Comparison of ENCODE assay signal across 10 cellular contexts in genomic region chr5:177094224-177095087, GRCh38. TPM values are rescaled to one million over a fixed set of nuclear protein-coding genes. Genes with fewer than 3 reads are reported as not detected.
DNase-seq lines count a peak whose midpoint lies in the region; ATAC-seq and TF ChIP-seq lines count a peak whose summit lies in the region.
"Had no signal": no experiment of that assay in that cellular context is flagged by ENCODE, and none has a peak within 500 bp of the region (broad histone marks: within the 10 kb centered on the region; RNA-seq: fewer than 3 reads in every experiment).

No MANE protein-coding gene starts in this region.

- peak overlapping the region in 3 of 5 donors; percentile 46 to 88 (median 59) for H3K27ac ChIP-seq in adrenal gland
- H3K27ac ChIP-seq in left ventricle myocardium inferior (replicated peaks): peak overlapping the region; percentile 77

- H3K27me3 Mint-ChIP-seq in activated naive CD8-positive, alpha-beta T cell treated with anti-CD3 and anti-CD28 coated beads, Interleukin-2, amount 50 U/mL, for 24 hours: peaks cover 4% of the 10 kb centered on the region

- no peaks in the 10 kb centered on the region for H3K9me3 ChIP-seq in adrenal gland (replicated peaks in 1 of 3)
- H3K9me3 ChIP-seq in left ventricle myocardium inferior (replicated peaks): no peaks in the 10 kb centered on the region

- H3K4me3 ChIP-seq in adrenal gland: no peak overlapping the region
- H3K4me3 ChIP-seq in left ventricle myocardium inferior: no peak overlapping the region

- intact Hi-C loops in adrenal gland (cut with DNase I) (loop anchor here in 1 of 2 donors (10.0 kb wide), 1 partner anchor 440 kb away; no protein-coding TSS in a partner anchor), left ventricle myocardium inferior (cut with micrococcal nuclease) (no loop called here)

- H3K4me1 ChIP-seq in adrenal gland (replicated peaks in 1 of 2) (peaks cover 24 to 37% of the 10 kb centered on the region in 2 donors), left ventricle myocardium inferior (peaks cover 36% of the 10 kb centered on the region)

- WGBS in adrenal gland, 4 donors: 35 to 66% (median 45%) methylated on average over 9 to 12 of the region's 12 CpGs

- DNase-seq in GM04504 (ENCODE audit: low read depth) (peak; percentile 44), adrenal gland (peak; percentile 63 to 89 (median 86)), left ventricle myocardium inferior (peak; percentile 90), retina (peak; percentile 49), HUDEP-2 (lab: John Stamatoyannopoulos, UW; ENCODE audit: unreplicated experiment in 76 of 76) (no peak)
- no peak for DNase-seq in activated naive CD8-positive, alpha-beta T cell treated with anti-CD3 and anti-CD28 coated beads, Interleukin-2, amount 50 U/mL, for 24 hours
- no peak for DNase-seq in activated CD8-positive, alpha-beta memory T cell treated with anti-CD3 and anti-CD28 coated beads, Interleukin-2, amount 50 U/mL, for 4 hours
- DNase-seq: activated T-cell treated with anti-CD3 and anti-CD28 coated beads, Interleukin-2, amount 50 U/mL, for 1 hour; NK-92 treated with Interleukin-12 subunit alpha and Interleukin-12 subunit beta, amount 100 ng/mL, for 24 hours had no signal

- no peaks in the 10 kb centered on the region for H3K9me3 Mint-ChIP-seq in activated naive CD8-positive, alpha-beta T cell treated with anti-CD3 and anti-CD28 coated beads, Interleukin-2, amount 50 U/mL, for 24 hours

- H3K4me1 Mint-ChIP-seq in activated naive CD8-positive, alpha-beta T cell treated with anti-CD3 and anti-CD28 coated beads, Interleukin-2, amount 50 U/mL, for 24 hours: no peaks in the 10 kb centered on the region

- H3K36me3 Mint-ChIP-seq in activated naive CD8-positive, alpha-beta T cell treated with anti-CD3 and anti-CD28 coated beads, Interleukin-2, amount 50 U/mL, for 24 hours (ENCODE audit: low read depth): no peaks in the 10 kb centered on the region

- TF ChIP-seq CTCF in adrenal gland (IDR thresholded peaks at IDR 0.05) (no peak), left ventricle myocardium inferior (IDR thresholded peaks at IDR 0.05; ENCODE audit: borderline replicate concordance) (no peak)

- H3K4me3 Mint-ChIP-seq in activated naive CD8-positive, alpha-beta T cell treated with anti-CD3 and anti-CD28 coated beads, Interleukin-2, amount 50 U/mL, for 24 hours: no peak overlapping the region

- no peak overlapping the region for H3K27ac Mint-ChIP-seq in activated naive CD8-positive, alpha-beta T cell treated with anti-CD3 and anti-CD28 coated beads, Interleukin-2, amount 50 U/mL, for 24 hours

- H3K27me3 ChIP-seq in adrenal gland (no peaks in the 10 kb centered on the region), left ventricle myocardium inferior (ENCODE audit: low read depth) (peaks cover 21% of the 10 kb centered on the region)

- no peak for ATAC-seq in activated naive CD8-positive, alpha-beta T cell treated with anti-CD3 and anti-CD28 coated beads, Interleukin-2, amount 50 U/mL, for 24 hours
- no peak for ATAC-seq in GM19023 (IDR thresholded peaks at IDR 0.05; ENCODE audit: unreplicated experiment)

- H3K36me3 ChIP-seq in adrenal gland (replicated peaks in 1 of 2) (no peaks in the 10 kb centered on the region), left ventricle myocardium inferior (no peaks in the 10 kb centered on the region)

- TF ChIP-seq POLR2A in adrenal gland (IDR thresholded peaks at IDR 0.05): no peak

RNA-seq across cellular contexts. Expression of gene FGFR4, which starts 7.7 kb away (rescaled TPM):
- total RNA-seq in adrenal gland (10 to 100 TPM; 16.3 to 89.5 (median 29.9) TPM), left ventricle myocardium inferior (0.93 TPM)
- polyA plus RNA-seq in adrenal gland: 10 to 100 TPM; 12.3 to 14.6 (median 12.5) TPM

RNA-seq across cellular contexts. Expression of gene NSD1, which starts 39.1 kb away (rescaled TPM):
- 10 to 100 TPM; 21.3 to 64.8 (median 48.8) TPM for total RNA-seq in adrenal gland
- 10 to 100 TPM in 2 of 3 donors, 1 to 10 TPM in 1; 6.4 to 22.9 (median 10.2) TPM for polyA plus RNA-seq in adrenal gland
- total RNA-seq in left ventricle myocardium inferior: 40.8 TPM

Comparison
In these comparisons a context has a peak if more than half of its experiments do, and no peak if none do; other contexts are left out.
1. DNase-seq: peak in GM04504 (single experiment), adrenal gland (7 of 7), left ventricle myocardium inferior (single experiment) and retina (single experiment); none in activated naive CD8-positive, alpha-beta T cell treated with anti-CD3 and anti-CD28 coated beads, Interleukin-2, amount 50 U/mL, for 24 hours (single experiment), activated CD8-positive, alpha-beta memory T cell treated with anti-CD3 and anti-CD28 coated beads, Interleukin-2, amount 50 U/mL, for 4 hours (single experiment) and HUDEP-2 (0 of 76).